8 cellular contexts compared by ENCODE assay signal in the genomic region with DNA sequence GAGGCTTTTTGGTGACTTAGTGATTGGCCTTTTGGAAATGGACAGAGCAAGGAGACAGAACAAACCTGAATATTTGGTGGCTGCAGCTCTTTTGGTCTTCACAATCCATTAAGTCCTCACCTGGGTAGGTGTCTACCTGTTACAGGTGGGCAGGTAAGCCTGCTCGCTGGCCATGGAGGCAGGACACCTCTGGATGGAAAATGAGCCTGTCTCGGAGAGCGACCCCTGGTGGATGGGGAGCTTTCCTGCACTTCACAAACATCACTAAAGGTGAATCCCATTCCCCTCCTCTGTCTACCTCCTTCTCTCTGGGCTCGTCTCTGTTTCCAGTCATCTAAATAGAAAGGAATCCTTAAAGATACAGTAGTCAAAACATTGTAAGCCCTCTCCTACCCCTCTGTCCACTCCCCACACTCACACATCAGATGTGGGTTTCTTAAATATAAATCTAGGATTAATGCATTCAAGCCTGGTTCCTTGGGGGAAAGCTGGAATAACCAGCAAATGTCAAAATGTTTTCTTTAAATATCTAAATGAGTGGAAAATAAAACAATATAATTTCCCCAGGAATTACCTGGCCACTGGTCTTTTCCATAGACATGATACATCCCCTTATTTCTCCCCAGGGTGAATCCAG.
DNase-seq lines count a peak whose midpoint lies in the region; ATAC-seq and TF ChIP-seq lines count a peak whose summit lies in the region.

No MANE protein-coding gene starts in this region.

- peak; percentile 51 for DNase-seq in ELF-1 (ENCODE audit: low read depth, low spot score)
- DNase-seq in Kasumi-1 (lab: John Stamatoyannopoulos, UW), result peak; percentile 14 to 31
- peak; percentile 70 for DNase-seq in activated CD4-positive, alpha-beta T cell treated with anti-CD3 and anti-CD28 coated beads for 36 hours
- DNase-seq in endodermal cell, result peak; percentile 90
- DNase-seq in retinal pigment epithelial cell (ENCODE audit: low read depth), result no peak

- peak; percentile 36 for ATAC-seq in activated CD4-positive, alpha-beta T cell treated with anti-CD3 and anti-CD28 coated beads for 36 hours
- no peak for ATAC-seq in HG03460 (IDR thresholded peaks at IDR 0.05; ENCODE audit: unreplicated experiment)
- no peak for ATAC-seq in stimulated activated memory B cell treated with anti-CD40 and anti-IgM and Interleukin-4, amounts not matched to agents 10 μg/mL and 1 μg/mL and 100 μg/mL, for 72 hours
- ATAC-seq in HG02973 (IDR thresholded peaks at IDR 0.05; ENCODE audit: unreplicated experiment), result no peak

- intact Hi-C loops in activated CD4-positive, alpha-beta T cell treated with anti-CD3 and anti-CD28 coated beads for 36 hours (cut with DNase I, micrococcal nuclease), result loop anchor here (1.0 to 5.0 kb wide), 5 partner anchors 51 to 314 kb away; no protein-coding TSS in a partner anchor

- no peaks in the 10 kb centered on the region for H3K27me3 ChIP-seq in endodermal cell (ENCODE audit: control insufficient read depth, insufficient read depth, low read length, poor library complexity, severe bottlenecking)

- no peaks in the 10 kb centered on the region for H3K27me3 Mint-ChIP-seq in activated CD4-positive, alpha-beta T cell treated with anti-CD3 and anti-CD28 coated beads for 36 hours
- H3K27me3 Mint-ChIP-seq in endodermal cell (ENCODE audit: insufficient read depth), result peaks cover 8% of the 10 kb centered on the region
- peaks cover 8% of the 10 kb centered on the region for H3K27me3 Mint-ChIP-seq in stimulated activated memory B cell treated with anti-CD40 and anti-IgM and Interleukin-4, amounts not matched to agents 10 μg/mL and 1 μg/mL and 100 μg/mL, for 72 hours

- no peak overlapping the region for H3K9ac ChIP-seq in endodermal cell (ENCODE audit: extremely low read depth, low read length, poor library complexity, severe bottlenecking)

- CTCF ChIA-PET in activated CD4-positive, alpha-beta T cell treated with anti-CD3 and anti-CD28 coated beads for 36 hours (lab: Charles Lee), result interaction anchor here (0.6 to 6.5 kb wide), 19 partner anchors 9 to 311 kb away, joined by 3 to 32 read pairs (median 5); no protein-coding TSS in a partner anchor

- POLR2A ChIA-PET in activated CD4-positive, alpha-beta T cell treated with anti-CD3 and anti-CD28 coated beads for 36 hours (lab: Charles Lee), result no interaction called here

- no peak overlapping the region for H3K27ac Mint-ChIP-seq in activated CD4-positive, alpha-beta T cell treated with anti-CD3 and anti-CD28 coated beads for 36 hours
- H3K27ac Mint-ChIP-seq in endodermal cell, result no peak overlapping the region
- no peak overlapping the region for H3K27ac Mint-ChIP-seq in stimulated activated memory B cell treated with anti-CD40 and anti-IgM and Interleukin-4, amounts not matched to agents 10 μg/mL and 1 μg/mL and 100 μg/mL, for 72 hours

- no peaks in the 10 kb centered on the region for H3K9me3 ChIP-seq in endodermal cell (ENCODE audit: control insufficient read depth, low read length)

- no peaks in the 10 kb centered on the region for H3K36me3 Mint-ChIP-seq in activated CD4-positive, alpha-beta T cell treated with anti-CD3 and anti-CD28 coated beads for 36 hours (ENCODE audit: low read depth)
- H3K36me3 Mint-ChIP-seq in endodermal cell (ENCODE audit: low read depth), result no peaks in the 10 kb centered on the region
- H3K36me3 Mint-ChIP-seq in stimulated activated memory B cell treated with anti-CD40 and anti-IgM and Interleukin-4, amounts not matched to agents 10 μg/mL and 1 μg/mL and 100 μg/mL, for 72 hours, result no peaks in the 10 kb centered on the region

- H3K27ac ChIP-seq in endodermal cell (ENCODE audit: low read depth, low read length), result no peak overlapping the region

- H3K4me1 ChIP-seq in endodermal cell (ENCODE audit: control insufficient read depth, insufficient read depth, low read length), result no peaks in the 10 kb centered on the region

- no peaks in the 10 kb centered on the region for H3K9me3 Mint-ChIP-seq in activated CD4-positive, alpha-beta T cell treated with anti-CD3 and anti-CD28 coated beads for 36 hours (ENCODE audit: low read depth)
- H3K9me3 Mint-ChIP-seq in endodermal cell, result no peaks in the 10 kb centered on the region
- H3K9me3 Mint-ChIP-seq in stimulated activated memory B cell treated with anti-CD40 and anti-IgM and Interleukin-4, amounts not matched to agents 10 μg/mL and 1 μg/mL and 100 μg/mL, for 72 hours, result no peaks in the 10 kb centered on the region

- peak; percentile 96 for TF ChIP-seq CTCF in endodermal cell (conservative IDR thresholded peaks at IDR 0.05)
- peak; percentile 88 for TF ChIP-seq CTCF in retinal pigment epithelial cell (conservative IDR thresholded peaks at IDR 0.05; ENCODE audit: low read depth, low read length)

- WGBS in endodermal cell (ENCODE audit: insufficient coverage in 1 of 2, insufficient read length in 1 of 2), 2 experiments, result 10 to 38% methylated on average over 2 to 4 of the region's 4 CpGs

- no peaks in the 10 kb centered on the region for H3K36me3 ChIP-seq in endodermal cell (ENCODE audit: control insufficient read depth, insufficient read depth, low read length)

- H3K4me3 Mint-ChIP-seq in activated CD4-positive, alpha-beta T cell treated with anti-CD3 and anti-CD28 coated beads for 36 hours, result no peak overlapping the region
- no peak overlapping the region for H3K4me3 Mint-ChIP-seq in endodermal cell
- no peak overlapping the region for H3K4me3 Mint-ChIP-seq in stimulated activated memory B cell treated with anti-CD40 and anti-IgM and Interleukin-4, amounts not matched to agents 10 μg/mL and 1 μg/mL and 100 μg/mL, for 72 hours

- H3K4me3 ChIP-seq in endodermal cell (ENCODE audit: low read length) (no peak overlapping the region), retinal pigment epithelial cell (ENCODE audit: low read length) (no peak overlapping the region)

- peaks cover 16% of the 10 kb centered on the region for H3K4me1 Mint-ChIP-seq in activated CD4-positive, alpha-beta T cell treated with anti-CD3 and anti-CD28 coated beads for 36 hours
- H3K4me1 Mint-ChIP-seq in endodermal cell, result peaks cover 27% of the 10 kb centered on the region
- H3K4me1 Mint-ChIP-seq in stimulated activated memory B cell treated with anti-CD40 and anti-IgM and Interleukin-4, amounts not matched to agents 10 μg/mL and 1 μg/mL and 100 μg/mL, for 72 hours, result no peaks in the 10 kb centered on the region
